ENCODE assay signal across 15 cellular contexts in the genomic region with DNA sequence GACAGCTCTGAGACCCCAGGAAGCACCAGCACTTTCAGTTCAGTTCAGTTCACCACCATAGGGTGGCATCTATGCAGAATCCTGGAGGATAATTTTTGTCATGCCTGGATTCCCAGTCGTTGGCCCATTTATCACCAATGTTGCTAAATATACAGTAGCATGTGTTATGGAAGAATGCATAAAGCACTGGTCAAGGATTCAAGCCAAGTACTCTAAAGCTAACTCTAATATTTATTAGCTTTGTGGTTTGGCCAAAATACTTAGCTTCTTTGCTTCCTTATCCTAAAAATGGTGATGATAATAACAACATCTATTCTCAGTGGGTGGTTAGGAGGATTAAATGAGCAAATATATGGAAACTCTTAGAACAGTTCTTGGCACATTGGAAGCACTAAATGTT.
DNase-seq lines count a peak whose midpoint lies in the region; ATAC-seq, FAIRE-seq and TF ChIP-seq lines count a peak whose summit lies in the region.
"Had no signal": no experiment of that assay in that cellular context is flagged by ENCODE, and none has a peak within 500 bp of the region (broad histone marks: within the 10 kb centered on the region; RNA-seq: fewer than 3 reads in every experiment).

No MANE protein-coding gene starts in this region.

- H3K4me2 ChIP-seq in astrocyte (ENCODE audit: low read length), result no peak overlapping the region
- H3K4me2 ChIP-seq: BLaER1 treated with 17β-estradiol and CSF1 and Interleukin-3, amounts not matched to agents 10 nM and 100 nM; GM23338 had no signal

- peaks cover 3% of the 10 kb centered on the region for H3K4me1 Mint-ChIP-seq in astrocyte (ENCODE audit: low read depth, unreplicated experiment)
- H3K4me1 Mint-ChIP-seq: CD4-positive, CD25-positive, alpha-beta regulatory T cell; GM23338 had no signal

- peaks cover 3% of the 10 kb centered on the region for H3K4me1 ChIP-seq in astrocyte (ENCODE audit: insufficient read depth, low read length)
- H3K4me1 ChIP-seq: BLaER1 treated with 17β-estradiol and CSF1 and Interleukin-3, amounts not matched to agents 10 nM and 100 nM had no signal

- H3K9me3 Mint-ChIP-seq in astrocyte (ENCODE audit: unreplicated experiment), result peaks cover 3% of the 10 kb centered on the region

- H2AFZ ChIP-seq in astrocyte (ENCODE audit: low read depth, low read length), result no peak overlapping the region
- H2AFZ ChIP-seq: GM23338 had no signal

- no peak for DNase-seq in AG04450 (ENCODE audit: low read depth, low spot score)
- no peak for DNase-seq in HTR-8/SVneo (ENCODE audit: insufficient read length, low spot score)
- peak; percentile 55 for DNase-seq in astrocyte (ENCODE audit: low read depth)
- DNase-seq in fibroblast of pulmonary artery (ENCODE audit: low read depth), result peak; percentile 10
- DNase-seq in ureter (ENCODE audit: low spot score), result no peak
- no peak for DNase-seq in epidermal melanocyte (ENCODE audit: insufficient read length, low spot score)
- no peak for DNase-seq in Kasumi-1 (lab: John Stamatoyannopoulos, UW)
- DNase-seq: CD4-positive, CD25-positive, alpha-beta regulatory T cell; H7 had no signal

- TF ChIP-seq CTCF in AG04450 (IDR thresholded peaks at IDR 0.05; ENCODE audit: low read depth, low read length), result 0 out of 2 replicates have a peak, but pooled peaks have one; percentile 4
- TF ChIP-seq CTCF in astrocyte (IDR thresholded peaks at IDR 0.05; ENCODE audit: insufficient read depth, low read depth, low read length), result no peak
- TF ChIP-seq CTCF in fibroblast of pulmonary artery (IDR thresholded peaks at IDR 0.05; ENCODE audit: low read length, missing control alignments), result no peak

- H3K4me3 Mint-ChIP-seq in astrocyte (ENCODE audit: unreplicated experiment), result no peak overlapping the region
- H3K4me3 Mint-ChIP-seq: CD4-positive, CD25-positive, alpha-beta regulatory T cell; GM23338 had no signal

- POLR2A ChIA-PET in AG04450 (lab: Yijun Ruan, JAX), result no interaction called here

- FAIRE-seq in HTR-8/SVneo (lab: Jason Lieb, UNC), result peak; percentile 46
- FAIRE-seq in astrocyte (lab: Jason Lieb, UNC), result no peak
- FAIRE-seq: GM12891, HepG2 had no signal

- no peaks in the 10 kb centered on the region for H3K36me3 Mint-ChIP-seq in astrocyte (ENCODE audit: low read depth, unreplicated experiment)
- H3K36me3 Mint-ChIP-seq: CD4-positive, CD25-positive, alpha-beta regulatory T cell had no signal

- H3K27ac Mint-ChIP-seq in astrocyte (ENCODE audit: unreplicated experiment), result no peak overlapping the region
- H3K27ac Mint-ChIP-seq: CD4-positive, CD25-positive, alpha-beta regulatory T cell; GM23338 had no signal

- H3K27me3 ChIP-seq in AG04450 (ENCODE audit: control insufficient read depth, insufficient read depth, low read length) (no peaks in the 10 kb centered on the region), astrocyte (ENCODE audit: insufficient read depth, low read length) (no peaks in the 10 kb centered on the region)
- H3K27me3 ChIP-seq: BLaER1 treated with 17β-estradiol and CSF1 and Interleukin-3, amounts not matched to agents 10 nM and 100 nM had no signal

- H3K27ac ChIP-seq in AG04450 (ENCODE audit: low read depth, low read length) (no peak overlapping the region), astrocyte (ENCODE audit: low read depth, low read length) (no peak overlapping the region)
- H3K27ac ChIP-seq: 22Rv1; BLaER1 treated with 17β-estradiol and CSF1 and Interleukin-3, amounts not matched to agents 10 nM and 100 nM had no signal

- H4K20me1 ChIP-seq in astrocyte (ENCODE audit: insufficient read depth, low read length), result no peaks in the 10 kb centered on the region
- H4K20me1 ChIP-seq: BLaER1 treated with 17β-estradiol and CSF1 and Interleukin-3, amounts not matched to agents 10 nM and 100 nM had no signal

- H3K79me2 ChIP-seq in astrocyte (ENCODE audit: insufficient read depth, low read length), result no peaks in the 10 kb centered on the region

- H3K9me3 ChIP-seq in AG04450 (ENCODE audit: control insufficient read depth, insufficient read depth, low read length) (no peaks in the 10 kb centered on the region), astrocyte (ENCODE audit: insufficient read depth, low read depth, low read length) (no peaks in the 10 kb centered on the region)
- H3K9me3 ChIP-seq: BLaER1 treated with 17β-estradiol and CSF1 and Interleukin-3, amounts not matched to agents 10 nM and 100 nM had no signal

- no peaks in the 10 kb centered on the region for H3K36me3 ChIP-seq in astrocyte (ENCODE audit: insufficient read depth, low read length)
- H3K36me3 ChIP-seq: BLaER1 treated with 17β-estradiol and CSF1 and Interleukin-3, amounts not matched to agents 10 nM and 100 nM had no signal

- no peak for ATAC-seq in HG03354 (IDR thresholded peaks at IDR 0.05; ENCODE audit: poor library complexity, severe bottlenecking, unreplicated experiment)
- ATAC-seq: GM23338, HepG2 had no signal

- CTCF ChIA-PET in AG04450 (lab: Charles Lee), result no interaction called here

- H3K27me3 Mint-ChIP-seq in astrocyte (ENCODE audit: low read depth, unreplicated experiment), result no peaks in the 10 kb centered on the region
- H3K27me3 Mint-ChIP-seq: CD4-positive, CD25-positive, alpha-beta regulatory T cell had no signal

- H3K9ac ChIP-seq in astrocyte (ENCODE audit: low read length), result no peak overlapping the region
- H3K9ac ChIP-seq: BLaER1 treated with 17β-estradiol and CSF1 and Interleukin-3, amounts not matched to agents 10 nM and 100 nM had no signal

- H3K4me3 ChIP-seq in AG04450 (ENCODE audit: low read depth, low read length) (no peak overlapping the region), astrocyte (ENCODE audit: insufficient read depth, low read depth, low read length) (no peak overlapping the region), fibroblast of pulmonary artery (replicated peaks; ENCODE audit: low read depth, low read length) (no peak overlapping the region)
- H3K4me3 ChIP-seq: BLaER1 treated with 17β-estradiol and CSF1 and Interleukin-3, amounts not matched to agents 10 nM and 100 nM; GM23338 had no signal

Comparison
In these comparisons a context has a peak if more than half of its experiments do, and no peak if none do; other contexts are left out.
1. DNase-seq: peak in astrocyte (single experiment) and fibroblast of pulmonary artery (single experiment); none in AG04450 (single experiment), HTR-8/SVneo (single experiment), ureter (single experiment), epidermal melanocyte (single experiment) and Kasumi-1 (0 of 2).